11 cellular contexts compared by ENCODE assay signal in genomic region chr13:30157616-30157993, GRCh38.
DNase-seq lines count a peak whose midpoint lies in the region; ATAC-seq and TF ChIP-seq lines count a peak whose summit lies in the region.
"Had no signal": no experiment of that assay in that cellular context is flagged by ENCODE, and none has a peak within 500 bp of the region (broad histone marks: within the 10 kb centered on the region; RNA-seq: fewer than 3 reads in every experiment).

No MANE protein-coding gene starts in this region.

- no peaks in the 10 kb centered on the region for H3K36me3 Mint-ChIP-seq in immature natural killer cell

- H3K27ac Mint-ChIP-seq in immature natural killer cell = peak overlapping the region; percentile 69 to 99 (median 94)

- peaks cover 2 to 6% (median 4%) of the 10 kb centered on the region in 3 donors for H3K27me3 Mint-ChIP-seq in immature natural killer cell (ENCODE audit: low read depth in 3 of 3)

- H3K9me3 Mint-ChIP-seq in immature natural killer cell = no peaks in the 10 kb centered on the region

- ATAC-seq in HG03045 (IDR thresholded peaks at IDR 0.05; ENCODE audit: unreplicated experiment) = peak; percentile 64

- peak; percentile 76 for DNase-seq in GM13977 (ENCODE audit: low spot score)
- DNase-seq in GM20000 (ENCODE audit: low spot score) = peak; percentile 61
- no peak for DNase-seq in immature natural killer cell
- DNase-seq in SIG-M5 treated with dmso at 0.1 percent for 504 hours (lab: John Stamatoyannopoulos, UW; ENCODE audit: unreplicated experiment) = no peak
- DNase-seq in occipital lobe (lab: John Stamatoyannopoulos, UW) = no peak
- no peak for DNase-seq in activated effector memory CD4-positive, alpha-beta T cell treated with Interleukin-2 at 50 U/mL for 16 hours
- DNase-seq in KBM-7 = no peak
- DNase-seq: activated CD4-positive, CD25-positive, alpha-beta regulatory T cell; activated T-cell treated with anti-CD3 and anti-CD28 coated beads, Interleukin-2, amount 50 U/mL, for 1 hour; MG63 had no signal

- peaks cover 68 to 71% of the 10 kb centered on the region in 2 donors for H3K4me1 Mint-ChIP-seq in immature natural killer cell

- in situ Hi-C loops in GM13977 (cut with MboI; ENCODE audit: low pct_unique_long_range_greater_than_20kb, low sequenced_read_pairs, unreplicated experiment) = no loop called here
- in situ Hi-C loops in KBM-7 (cut with MboI; ENCODE audit: low pct_unique_long_range_greater_than_20kb, low sequenced_read_pairs) = no loop called here

- no peak for TF ChIP-seq CTCF in GM13977 (IDR thresholded peaks at IDR 0.05; ENCODE audit: extremely low read depth, insufficient read depth, missing control alignments)
- TF ChIP-seq CTCF in GM20000 (IDR thresholded peaks at IDR 0.05; ENCODE audit: extremely low read depth, missing control alignments) = no peak

- H3K4me3 Mint-ChIP-seq in immature natural killer cell = peak overlapping the region in 2 of 5 donors; percentile 51 to 53

Comparison
In these comparisons a context has a peak if more than half of its experiments do, and no peak if none do; other contexts are left out.
1. DNase-seq: peak in GM13977 (single experiment) and GM20000 (single experiment); none in immature natural killer cell (0 of 3), SIG-M5 treated with dmso at 0.1 percent for 504 hours (single experiment), occipital lobe (single experiment), activated effector memory CD4-positive, alpha-beta T cell treated with Interleukin-2 at 50 U/mL for 16 hours (single experiment) and KBM-7 (single experiment).